In genomic region chr19:50851620-50852019, GRCh38 we compare ENCODE assay signal across 26 cellular contexts. TPM values are rescaled to one million over a fixed set of nuclear protein-coding genes. Genes with fewer than 3 reads are reported as not detected.
"Had no signal": no experiment of that assay in that cellular context is flagged by ENCODE, and none has a peak within 500 bp of the region (broad histone marks: within the 10 kb centered on the region; RNA-seq: fewer than 3 reads in every experiment).

No MANE protein-coding gene starts in this region.

- H3K4me3 Mint-ChIP-seq: immature natural killer cell; memory B cell; mesothelial cell of epicardium; natural killer cell treated with Interleukin-12 subunit alpha and Interleukin-12 subunit beta and Interleukin-15 and Interleukin-18, amount 100 ng/mL, for 72 hours; neural progenitor cell had no signal

- H3K36me3 ChIP-seq: esophagus squamous epithelium, gastroesophageal sphincter, left ventricle myocardium inferior, lower lobe of right lung, neural progenitor cell, ovary, stomach, thoracic aorta, transverse colon had no signal

- FAIRE-seq: endometrium, keratinocyte, small intestine had no signal

- H3K4me1 ChIP-seq: esophagus squamous epithelium, gastroesophageal sphincter, left ventricle myocardium inferior, lower lobe of right lung, neural progenitor cell, stomach, transverse colon had no signal

- H3K27ac Mint-ChIP-seq: immature natural killer cell; memory B cell; mesothelial cell of epicardium; natural killer cell treated with Interleukin-12 subunit alpha and Interleukin-12 subunit beta and Interleukin-15 and Interleukin-18, amount 100 ng/mL, for 72 hours; neural progenitor cell had no signal

- H3K27ac ChIP-seq: epithelial cell of prostate, esophagus squamous epithelium, gastroesophageal sphincter, left ventricle myocardium inferior, lower lobe of right lung, neural progenitor cell, ovary, stomach, thoracic aorta, transverse colon had no signal

- H3K4me1 Mint-ChIP-seq: immature natural killer cell, mesothelial cell of epicardium, neural progenitor cell had no signal

- H3K9me3 Mint-ChIP-seq: immature natural killer cell; mesothelial cell of epicardium; natural killer cell treated with Interleukin-12 subunit alpha and Interleukin-12 subunit beta and Interleukin-15 and Interleukin-18, amount 100 ng/mL, for 72 hours; neural progenitor cell had no signal

- H3K27me3 ChIP-seq: ovary had no signal

- H3K9ac ChIP-seq: neural progenitor cell had no signal

- DNase-seq: effector memory CD4-positive, alpha-beta T cell; esophagus squamous epithelium; foreskin fibroblast; immature natural killer cell; left ventricle myocardium inferior; lower lobe of right lung; nucleus accumbens; ovary; right cardiac atrium; small intestine; stimulated activated CD4-positive, alpha-beta T cell treated with anti-CD3 and anti-CD28 coated beads, Interleukin-12 subunit alpha, Interleukin-12 subunit beta, amount 100 ng/mL, for 4 hours; stimulated activated naive CD4-positive, alpha-beta T cell; stomach; substantia nigra; transverse colon had no signal

- H3K36me3 Mint-ChIP-seq: immature natural killer cell; memory B cell; mesothelial cell of epicardium; natural killer cell treated with Interleukin-12 subunit alpha and Interleukin-12 subunit beta and Interleukin-15 and Interleukin-18, amount 100 ng/mL, for 72 hours; neural progenitor cell had no signal

- ATAC-seq: gastroesophageal sphincter; lower lobe of right lung; natural killer cell treated with Interleukin-12 subunit alpha and Interleukin-12 subunit beta and Interleukin-15 and Interleukin-18, amount 100 ng/mL, for 72 hours; right cardiac atrium had no signal

- H3K4me2 ChIP-seq: neural progenitor cell had no signal

- H2AFZ ChIP-seq: neural progenitor cell had no signal

- H3K4me3 ChIP-seq: esophagus squamous epithelium, gastroesophageal sphincter, left ventricle myocardium inferior, lower lobe of right lung, neural progenitor cell, ovary, stomach, thoracic aorta, transverse colon had no signal

- H3K9me3 ChIP-seq: esophagus squamous epithelium, gastroesophageal sphincter, left ventricle myocardium inferior, lower lobe of right lung, ovary, stomach, thoracic aorta, transverse colon had no signal

RNA-seq across cellular contexts. Expression of gene KLK3, which starts 3.1 kb away (rescaled TPM):
- total RNA-seq: esophagus squamous epithelium; gastroesophageal sphincter; left ventricle myocardium inferior; lower lobe of right lung; mesothelial cell of epicardium; natural killer cell treated with Interleukin-12 subunit alpha and Interleukin-12 subunit beta and Interleukin-15 and Interleukin-18, amount 100 ng/mL, for 72 hours; posterior vena cava; right cardiac atrium; thoracic aorta; urinary bladder had no signal
- polyA plus RNA-seq: immature natural killer cell, keratinocyte, right cardiac atrium, stomach, urinary bladder had no signal

RNA-seq across cellular contexts. Expression of gene KLK15, which starts 18.2 kb away (rescaled TPM):
- total RNA-seq: esophagus squamous epithelium; gastroesophageal sphincter; left ventricle myocardium inferior; lower lobe of right lung; mesothelial cell of epicardium; natural killer cell treated with Interleukin-12 subunit alpha and Interleukin-12 subunit beta and Interleukin-15 and Interleukin-18, amount 100 ng/mL, for 72 hours; ovary; posterior vena cava; right cardiac atrium; stomach; thoracic aorta; urinary bladder had no signal
- polyA plus RNA-seq: immature natural killer cell, keratinocyte, ovary, right cardiac atrium, small intestine, stomach, urinary bladder had no signal

RNA-seq across cellular contexts. Expression of gene KLK2, which starts 21.6 kb away (rescaled TPM):
- total RNA-seq: esophagus squamous epithelium; gastroesophageal sphincter; left ventricle myocardium inferior; lower lobe of right lung; mesothelial cell of epicardium; natural killer cell treated with Interleukin-12 subunit alpha and Interleukin-12 subunit beta and Interleukin-15 and Interleukin-18, amount 100 ng/mL, for 72 hours; ovary; posterior vena cava; right cardiac atrium; thoracic aorta; urinary bladder had no signal
- polyA plus RNA-seq: immature natural killer cell, ovary, right cardiac atrium, stomach, urinary bladder had no signal

RNA-seq across cellular contexts. Expression of gene KLK1, which starts 28.0 kb away (rescaled TPM):
- total RNA-seq: esophagus squamous epithelium; gastroesophageal sphincter; natural killer cell treated with Interleukin-12 subunit alpha and Interleukin-12 subunit beta and Interleukin-15 and Interleukin-18, amount 100 ng/mL, for 72 hours; thoracic aorta; urinary bladder had no signal
- polyA plus RNA-seq: immature natural killer cell had no signal

RNA-seq across cellular contexts. Expression of gene KLK4, which starts 59.6 kb away (rescaled TPM):
- total RNA-seq: esophagus squamous epithelium; gastroesophageal sphincter; left ventricle myocardium inferior; lower lobe of right lung; mesothelial cell of epicardium; natural killer cell treated with Interleukin-12 subunit alpha and Interleukin-12 subunit beta and Interleukin-15 and Interleukin-18, amount 100 ng/mL, for 72 hours; posterior vena cava; right cardiac atrium; stomach; thoracic aorta; urinary bladder had no signal
- polyA plus RNA-seq: immature natural killer cell, keratinocyte, ovary, right cardiac atrium, small intestine, stomach, urinary bladder had no signal
